ENCODE assay signal across 9 cellular contexts in genomic region chr1:11748294-11749202, GRCh38. TPM values are rescaled to one million over a fixed set of nuclear protein-coding genes. Genes with fewer than 3 reads are reported as not detected.
DNase-seq lines count a peak whose midpoint lies in the region; ATAC-seq and FAIRE-seq lines count a peak whose summit lies in the region.
"Had no signal": no experiment of that assay in that cellular context is flagged by ENCODE, and none has a peak within 500 bp of the region (broad histone marks: within the 10 kb centered on the region; RNA-seq: fewer than 3 reads in every experiment).

No MANE protein-coding gene starts in this region.

- DNase-seq in activated effector memory CD4-positive, alpha-beta T cell treated with anti-CD3 and anti-CD28 coated beads, Interleukin-2, amount 50 U/mL, for 16 hours: peak; percentile 59
- no peak for DNase-seq in activated effector memory CD4-positive, alpha-beta T cell treated with Interleukin-2 at 50 U/mL for 16 hours
- peak; percentile 44 for DNase-seq in activated naive CD8-positive, alpha-beta T cell treated with anti-CD3 and anti-CD28 coated beads, Interleukin-2, amount 10 ng/mL, durations not matched to agents 7 days and 5 days
- no peak for DNase-seq in stimulated activated effector memory CD8-positive, alpha-beta T cell treated with anti-CD3 and anti-CD28 coated beads, Interleukin-12 subunit alpha, Interleukin-12 subunit beta, amount 100 ng/mL, for 72 hours (ENCODE audit: low spot score in 2 of 2)
- no peak for DNase-seq in HTR-8/SVneo (ENCODE audit: insufficient read length, low spot score)
- DNase-seq: NCI-H510A treated with DMSO at 0.1 percent for 48 hours, retina had no signal

- peaks cover 27% of the 10 kb centered on the region for H3K36me3 Mint-ChIP-seq in activated naive CD8-positive, alpha-beta T cell treated with anti-CD3 and anti-CD28 coated beads, Interleukin-2, amount 10 ng/mL, durations not matched to agents 7 days and 5 days
- H3K36me3 Mint-ChIP-seq in stimulated activated effector memory CD8-positive, alpha-beta T cell treated with anti-CD3 and anti-CD28 coated beads, Interleukin-12 subunit alpha, Interleukin-12 subunit beta, amount 100 ng/mL, for 72 hours: no peaks in the 10 kb centered on the region

- H3K27me3 Mint-ChIP-seq in activated naive CD8-positive, alpha-beta T cell treated with anti-CD3 and anti-CD28 coated beads, Interleukin-2, amount 10 ng/mL, durations not matched to agents 7 days and 5 days: no peaks in the 10 kb centered on the region
- H3K27me3 Mint-ChIP-seq: activated CD4-positive, alpha-beta T cell treated with anti-CD3 and anti-CD28 coated beads, Interleukin-2, amount 10 ng/mL, durations not matched to agents 24 days and 14 days had no signal

- no peaks in the 10 kb centered on the region for H3K9me3 Mint-ChIP-seq in activated naive CD8-positive, alpha-beta T cell treated with anti-CD3 and anti-CD28 coated beads, Interleukin-2, amount 10 ng/mL, durations not matched to agents 7 days and 5 days
- no peaks in the 10 kb centered on the region for H3K9me3 Mint-ChIP-seq in stimulated activated effector memory CD8-positive, alpha-beta T cell treated with anti-CD3 and anti-CD28 coated beads, Interleukin-12 subunit alpha, Interleukin-12 subunit beta, amount 100 ng/mL, for 72 hours
- H3K9me3 Mint-ChIP-seq: activated CD4-positive, alpha-beta T cell treated with anti-CD3 and anti-CD28 coated beads, Interleukin-2, amount 10 ng/mL, durations not matched to agents 24 days and 14 days had no signal

- H3K4me1 Mint-ChIP-seq in activated naive CD8-positive, alpha-beta T cell treated with anti-CD3 and anti-CD28 coated beads, Interleukin-2, amount 10 ng/mL, durations not matched to agents 7 days and 5 days: peaks cover 31% of the 10 kb centered on the region
- peaks cover 39% of the 10 kb centered on the region for H3K4me1 Mint-ChIP-seq in stimulated activated effector memory CD8-positive, alpha-beta T cell treated with anti-CD3 and anti-CD28 coated beads, Interleukin-12 subunit alpha, Interleukin-12 subunit beta, amount 100 ng/mL, for 72 hours

- FAIRE-seq in HTR-8/SVneo (lab: Jason Lieb, UNC): no peak

- H3K27ac Mint-ChIP-seq in activated naive CD8-positive, alpha-beta T cell treated with anti-CD3 and anti-CD28 coated beads, Interleukin-2, amount 10 ng/mL, durations not matched to agents 7 days and 5 days: peak overlapping the region; percentile 82
- peak overlapping the region; percentile 97 for H3K27ac Mint-ChIP-seq in stimulated activated effector memory CD8-positive, alpha-beta T cell treated with anti-CD3 and anti-CD28 coated beads, Interleukin-12 subunit alpha, Interleukin-12 subunit beta, amount 100 ng/mL, for 72 hours
- H3K27ac Mint-ChIP-seq: activated CD4-positive, alpha-beta T cell treated with anti-CD3 and anti-CD28 coated beads, Interleukin-2, amount 10 ng/mL, durations not matched to agents 24 days and 14 days had no signal

- ATAC-seq in activated naive CD8-positive, alpha-beta T cell treated with anti-CD3 and anti-CD28 coated beads, Interleukin-2, amount 10 ng/mL, durations not matched to agents 7 days and 5 days (ENCODE audit: low read depth): peak; percentile 46
- ATAC-seq in stimulated activated effector memory CD8-positive, alpha-beta T cell treated with anti-CD3 and anti-CD28 coated beads, Interleukin-12 subunit alpha, Interleukin-12 subunit beta, amount 100 ng/mL, for 72 hours: peak; percentile 50
- no peak for ATAC-seq in GM18873 (IDR thresholded peaks at IDR 0.05; ENCODE audit: low FRiP score, unreplicated experiment)

- POLR2A ChIA-PET in activated naive CD8-positive, alpha-beta T cell treated with anti-CD3 and anti-CD28 coated beads, Interleukin-2, amount 10 ng/mL, durations not matched to agents 7 days and 5 days (lab: Charles Lee): interaction anchor here (1.2 kb wide), 2 partner anchors 23 to 26 kb away, joined by 3 read pairs; no protein-coding TSS in a partner anchor

- H3K4me3 Mint-ChIP-seq in activated naive CD8-positive, alpha-beta T cell treated with anti-CD3 and anti-CD28 coated beads, Interleukin-2, amount 10 ng/mL, durations not matched to agents 7 days and 5 days: peak overlapping the region; percentile 54
- H3K4me3 Mint-ChIP-seq in stimulated activated effector memory CD8-positive, alpha-beta T cell treated with anti-CD3 and anti-CD28 coated beads, Interleukin-12 subunit alpha, Interleukin-12 subunit beta, amount 100 ng/mL, for 72 hours: peak overlapping the region; percentile 31
- H3K4me3 Mint-ChIP-seq: activated CD4-positive, alpha-beta T cell treated with anti-CD3 and anti-CD28 coated beads, Interleukin-2, amount 10 ng/mL, durations not matched to agents 24 days and 14 days had no signal

RNA-seq across cellular contexts. Expression of gene AGTRAP, which starts 12.6 kb away (rescaled TPM):
- 10 to 100 TPM; 53.8 to 56.4 TPM for total RNA-seq in activated naive CD8-positive, alpha-beta T cell treated with anti-CD3 and anti-CD28 coated beads, Interleukin-2, amount 10 ng/mL, durations not matched to agents 7 days and 5 days

RNA-seq across cellular contexts. Expression of gene C1orf167, which starts 13.4 kb away (rescaled TPM):
- total RNA-seq in activated naive CD8-positive, alpha-beta T cell treated with anti-CD3 and anti-CD28 coated beads, Interleukin-2, amount 10 ng/mL, durations not matched to agents 7 days and 5 days: not detected
- total RNA-seq: activated CD4-positive, alpha-beta T cell treated with anti-CD3 and anti-CD28 coated beads, Interleukin-2, amount 10 ng/mL, durations not matched to agents 24 days and 14 days had no signal

RNA-seq across cellular contexts. Expression of gene DRAXIN, which starts 57.0 kb away (rescaled TPM):
- total RNA-seq in activated naive CD8-positive, alpha-beta T cell treated with anti-CD3 and anti-CD28 coated beads, Interleukin-2, amount 10 ng/mL, durations not matched to agents 7 days and 5 days: 1 to 10 TPM; 3.5 to 4.1 TPM
- total RNA-seq: activated CD4-positive, alpha-beta T cell treated with anti-CD3 and anti-CD28 coated beads, Interleukin-2, amount 10 ng/mL, durations not matched to agents 24 days and 14 days had no signal

RNA-seq across cellular contexts. Expression of gene MTHFR, which starts 57.2 kb away (rescaled TPM):
- total RNA-seq in activated naive CD8-positive, alpha-beta T cell treated with anti-CD3 and anti-CD28 coated beads, Interleukin-2, amount 10 ng/mL, durations not matched to agents 7 days and 5 days: 10 to 100 TPM; 47.0 to 47.1 TPM

RNA-seq across cellular contexts. Expression of gene CLCN6, which starts 57.4 kb away (rescaled TPM):
- total RNA-seq in activated naive CD8-positive, alpha-beta T cell treated with anti-CD3 and anti-CD28 coated beads, Interleukin-2, amount 10 ng/mL, durations not matched to agents 7 days and 5 days: 10 to 100 TPM; 21.9 to 25.5 TPM

Comparison
In these comparisons a context has a peak if more than half of its experiments do, and no peak if none do; other contexts are left out.
1. DNase-seq: peak in activated effector memory CD4-positive, alpha-beta T cell treated with anti-CD3 and anti-CD28 coated beads, Interleukin-2, amount 50 U/mL, for 16 hours (single experiment) and activated naive CD8-positive, alpha-beta T cell treated with anti-CD3 and anti-CD28 coated beads, Interleukin-2, amount 10 ng/mL, durations not matched to agents 7 days and 5 days (single experiment); none in activated effector memory CD4-positive, alpha-beta T cell treated with Interleukin-2 at 50 U/mL for 16 hours (single experiment), stimulated activated effector memory CD8-positive, alpha-beta T cell treated with anti-CD3 and anti-CD28 coated beads, Interleukin-12 subunit alpha, Interleukin-12 subunit beta, amount 100 ng/mL, for 72 hours (0 of 2) and HTR-8/SVneo (single experiment).